Comparison of ENCODE assay signal across 1 cellular context in genomic region chr7:3510101-3511020, GRCh38.
TF ChIP-seq lines count a peak whose summit lies in the region.

No MANE protein-coding gene starts in this region.

TF ChIP-seq in GM12878, 131 proteins besides CTCF, POLR2A, EP300 and RAD21 (continued from another document):
- TF ChIP-seq NKRF (conservative IDR thresholded peaks at IDR 0.05) = no peak
- peak; percentile 93 for TF ChIP-seq SPI1 (IDR thresholded peaks at IDR 0.05; ENCODE audit: borderline replicate concordance, insufficient read depth, low read depth, low read length)
- TF ChIP-seq IRF4 (IDR thresholded peaks at IDR 0.05; ENCODE audit: low read depth, low read length) = 0 out of 2 replicates have a peak, but pooled peaks have one; percentile 42
- TF ChIP-seq CREM (IDR thresholded peaks at IDR 0.05; ENCODE audit: low read depth) = no peak
- no peak for TF ChIP-seq CEBPZ (IDR thresholded peaks at IDR 0.05; ENCODE audit: low read depth, low read length)
- TF ChIP-seq EZH2 (IDR thresholded peaks at IDR 0.05; ENCODE audit: borderline replicate concordance, control insufficient read depth, low read depth, low read length) = no peak
